Comparison of ENCODE assay signal across 11 cellular contexts in the genomic region with DNA sequence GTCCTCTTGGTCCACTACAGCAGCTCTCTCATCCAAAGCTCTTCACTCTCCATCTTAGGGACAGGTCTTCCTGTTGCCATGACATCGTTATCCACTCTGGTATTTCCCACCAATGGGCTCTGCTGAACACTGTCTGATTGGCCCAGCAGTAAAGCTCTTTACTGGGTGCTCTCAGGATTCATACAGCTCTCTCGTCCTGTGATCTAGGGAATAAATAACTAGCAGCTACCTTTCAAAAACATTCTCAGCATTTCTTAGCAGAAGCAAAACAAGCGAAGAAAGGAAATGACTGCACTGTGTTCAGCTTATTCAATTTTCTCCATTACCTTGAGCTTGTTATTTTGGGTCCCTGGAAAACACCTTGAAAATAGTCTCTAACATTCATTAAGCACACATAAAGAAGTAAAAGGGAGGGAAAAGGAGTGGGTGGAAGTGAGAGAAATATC.
A peak's percentile ranks its signal among the peaks of the same experiment; 100 is the strongest.
DNase-seq lines count a peak whose midpoint lies in the region; ATAC-seq and TF ChIP-seq lines count a peak whose summit lies in the region.
"Had no signal": no experiment of that assay in that cellular context is flagged by ENCODE, and none has a peak within 500 bp of the region (broad histone marks: within the 10 kb centered on the region; RNA-seq: fewer than 3 reads in every experiment).

No MANE protein-coding gene starts in this region.

- in situ Hi-C loops in GM23248 (cut with MboI) = no loop called here

- H3K9me3 ChIP-seq in GM23248 (ENCODE audit: low read depth) (no peaks in the 10 kb centered on the region), T-helper 17 cell (ENCODE audit: control insufficient read depth, low read length, poor library complexity, severe bottlenecking) (no peaks in the 10 kb centered on the region), left lung (no peaks in the 10 kb centered on the region), thyroid gland (no peaks in the 10 kb centered on the region)

- H3K4me2 ChIP-seq in GM23248 (ENCODE audit: unreplicated experiment) (no peak overlapping the region), mesendoderm (ENCODE audit: low read length) (no peak overlapping the region)

- H3K9ac ChIP-seq in GM23248 = no peak overlapping the region
- no peak overlapping the region for H3K9ac ChIP-seq in mesendoderm (ENCODE audit: low read length)

- H3K4ac ChIP-seq in mesendoderm (ENCODE audit: low read depth, low read length) = no peak overlapping the region

- H4K5ac ChIP-seq in mesendoderm (ENCODE audit: low read length) = no peak overlapping the region

- peaks cover 92% of the 10 kb centered on the region for H3F3A ChIP-seq in GM23248 (ENCODE audit: insufficient read depth)

- H3K27ac ChIP-seq in GM23248 (peak overlapping the region; percentile 28; the same call in 1 of the 2 replicates), mesendoderm (ENCODE audit: low read depth, low read length) (no peak overlapping the region), left lung (peak overlapping the region in 1 of 2 donors; percentile 20), thyroid gland (no peak overlapping the region)
- H3K27ac ChIP-seq: cardiac muscle cell, VCaP had no signal

- H3K36me3 ChIP-seq in GM23248 (ENCODE audit: low read depth) = peaks cover 60% of the 10 kb centered on the region
- H3K36me3 ChIP-seq in mesendoderm (ENCODE audit: control insufficient read depth, insufficient read depth, low read length) = peaks cover 4% of the 10 kb centered on the region
- peaks cover 0 to 74% of the 10 kb centered on the region in 2 donors for H3K36me3 ChIP-seq in left lung
- peaks cover 19 to 28% of the 10 kb centered on the region in 2 donors for H3K36me3 ChIP-seq in thyroid gland
- H3K36me3 ChIP-seq: cardiac muscle cell had no signal

- H3K4me3 ChIP-seq in GM12865 (ENCODE audit: low read depth, low read length) (no peak overlapping the region), GM23248 (no peak overlapping the region), mesendoderm (ENCODE audit: low read length) (no peak overlapping the region), left lung (no peak overlapping the region), thyroid gland (replicated peaks in 1 of 3) (no peak overlapping the region)
- H3K4me3 ChIP-seq: cardiac muscle cell had no signal

- peak; percentile 51 for DNase-seq in GM12865 (ENCODE audit: low read depth)
- DNase-seq in GM23248 = no peak
- DNase-seq in T-helper 17 cell = no peak
- peak; percentile 37 for DNase-seq in mesendoderm
- no peak for DNase-seq in left lung
- no peak for DNase-seq in SK-N-DZ (ENCODE audit: low spot score)
- no peak for DNase-seq in amniotic stem cell (lab: John Stamatoyannopoulos, UW)
- DNase-seq in thyroid gland = no peak
- DNase-seq: NCI-H774 had no signal

- no peaks in the 10 kb centered on the region for H3K27me3 ChIP-seq in GM23248 (replicated peaks; ENCODE audit: insufficient read depth)
- no peaks in the 10 kb centered on the region for H3K27me3 ChIP-seq in mesendoderm (ENCODE audit: insufficient read depth, low read length, poor library complexity)
- H3K27me3 ChIP-seq in left lung = no peaks in the 10 kb centered on the region
- no peaks in the 10 kb centered on the region for H3K27me3 ChIP-seq in thyroid gland
- H3K27me3 ChIP-seq: cardiac muscle cell had no signal

- H3K36me3 Mint-ChIP-seq in T-helper 17 cell (ENCODE audit: low read depth) = peaks cover 25% of the 10 kb centered on the region

- no peak overlapping the region for H3K56ac ChIP-seq in mesendoderm (ENCODE audit: low read length)

- peaks cover 73% of the 10 kb centered on the region for H3K4me1 ChIP-seq in GM23248 (ENCODE audit: insufficient read depth)
- no peaks in the 10 kb centered on the region for H3K4me1 ChIP-seq in mesendoderm (ENCODE audit: control insufficient read depth, low read depth, low read length)
- H3K4me1 ChIP-seq in left lung = peaks cover 0 to 60% of the 10 kb centered on the region in 2 donors
- H3K4me1 ChIP-seq in thyroid gland = peaks cover 9 to 18% of the 10 kb centered on the region in 2 donors

- no peak for TF ChIP-seq POLR2A in thyroid gland (IDR thresholded peaks at IDR 0.05)

- H3K9me2 ChIP-seq in GM23248 (ENCODE audit: insufficient read depth) = no peaks in the 10 kb centered on the region

- H3K4me3 Mint-ChIP-seq in T-helper 17 cell = peak overlapping the region; percentile 61

- H2BK5ac ChIP-seq in mesendoderm (ENCODE audit: low read length) = no peak overlapping the region

- no peak overlapping the region for H2AFZ ChIP-seq in GM23248

- no peak overlapping the region for H3K23ac ChIP-seq in mesendoderm (ENCODE audit: low read length)

- H2BK120ac ChIP-seq in mesendoderm (ENCODE audit: low read depth, low read length) = no peak overlapping the region

- peaks cover 28% of the 10 kb centered on the region for H3K79me2 ChIP-seq in GM23248 (ENCODE audit: insufficient read depth)
- no peaks in the 10 kb centered on the region for H3K79me2 ChIP-seq in mesendoderm (ENCODE audit: control insufficient read depth, insufficient read depth, low read length)

- TF ChIP-seq CTCF in GM12865 (IDR thresholded peaks at IDR 0.05; ENCODE audit: insufficient read depth, low read depth, low read length, missing control alignments) = no peak
- no peak for TF ChIP-seq CTCF in left lung (IDR thresholded peaks at IDR 0.05)
- no peak for TF ChIP-seq CTCF in thyroid gland (IDR thresholded peaks at IDR 0.05)

- no peak overlapping the region for H4K8ac ChIP-seq in mesendoderm (ENCODE audit: low read depth, low read length)

- no peaks in the 10 kb centered on the region for H3K79me1 ChIP-seq in mesendoderm (ENCODE audit: low read length)

- peak overlapping the region; percentile 96 for H3K27ac Mint-ChIP-seq in T-helper 17 cell

- WGBS in GM23248 (ENCODE audit: low coverage in 1 of 2, low lambda C conversion rate in 2 of 2, missing lambda C conversion rate in 2 of 2), 2 experiments = 97 to 100% methylated on average over 3 of the region's 3 CpGs
- no CpG with 5 or more reads among the region's 3 CpGs for WGBS in mesendoderm (ENCODE audit: extremely low coverage, insufficient coverage, low lambda C conversion rate)
- WGBS in thyroid gland, 2 donors = 86 to 95% methylated on average over 3 of the region's 3 CpGs

- H3K27me3 Mint-ChIP-seq in T-helper 17 cell = no peaks in the 10 kb centered on the region

- no peaks in the 10 kb centered on the region for H4K20me1 ChIP-seq in GM23248 (ENCODE audit: insufficient read depth)

- ATAC-seq in T-helper 17 cell (no peak), left lung (no peak)

- peaks cover 68% of the 10 kb centered on the region for H3K4me1 Mint-ChIP-seq in T-helper 17 cell

- no peak overlapping the region for H2BK15ac ChIP-seq in mesendoderm (replicated peaks; ENCODE audit: low read depth)

- no peak overlapping the region for H3K18ac ChIP-seq in mesendoderm (ENCODE audit: low read length)

- intact Hi-C loops in left lung (cut with DNase I) (no loop called here), thyroid gland (cut with DNase I) (no loop called here)

- H2AK5ac ChIP-seq in mesendoderm (ENCODE audit: low read length) = no peak overlapping the region

Comparison
In these comparisons a context has a peak if more than half of its experiments do, and no peak if none do; other contexts are left out.
1. DNase-seq: peak in GM12865 (single experiment) and mesendoderm (single experiment); none in GM23248 (single experiment), T-helper 17 cell (0 of 3), left lung (0 of 2), SK-N-DZ (single experiment), amniotic stem cell (single experiment) and thyroid gland (0 of 2).